ENCODE assay signal across 1 cellular context in genomic region chr11:134854391-134854991, GRCh38.
A peak's percentile ranks its signal among the peaks of the same experiment; 100 is the strongest.
TF ChIP-seq lines count a peak whose summit lies in the region.

No MANE protein-coding gene starts in this region.

TF ChIP-seq in H1, 55 proteins besides CTCF, POLR2A, EP300 and RAD21:
- TF ChIP-seq RBBP5 (IDR thresholded peaks at IDR 0.05; ENCODE audit: borderline replicate concordance, low read depth, low read length) (no peak), E2F6 (IDR thresholded peaks at IDR 0.05) (0 out of 2 replicates have a peak, but pooled peaks have one; percentile 37)
TF ChIP-seq in H1: peak in this region for 1.
